19 cellular contexts compared by ENCODE assay signal in the genomic region with DNA sequence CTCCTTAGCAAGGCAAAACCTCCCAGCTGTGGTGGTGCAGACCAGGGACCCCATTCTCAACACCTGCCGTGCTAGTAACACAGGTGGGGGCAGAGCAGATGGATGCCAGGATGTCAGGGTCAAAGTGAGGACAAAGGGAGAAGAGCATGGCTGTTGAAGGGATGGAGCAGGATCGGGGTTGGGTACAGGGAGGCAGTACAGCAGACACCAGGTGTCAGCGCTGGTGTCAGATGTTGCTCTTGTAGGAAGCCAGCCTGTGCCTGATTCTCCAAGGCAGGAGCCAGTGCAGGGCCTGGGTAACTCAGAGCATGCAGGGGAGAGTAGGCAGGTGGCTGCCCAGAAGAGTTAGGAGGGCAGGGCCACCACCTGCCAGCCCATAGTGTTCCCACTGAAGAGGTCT.
DNase-seq lines count a peak whose midpoint lies in the region; ATAC-seq, FAIRE-seq and TF ChIP-seq lines count a peak whose summit lies in the region.
"Had no signal": no experiment of that assay in that cellular context is flagged by ENCODE, and none has a peak within 500 bp of the region (broad histone marks: within the 10 kb centered on the region; RNA-seq: fewer than 3 reads in every experiment).

No MANE protein-coding gene starts in this region.

- H3K4me3 ChIP-seq in A549 (no peak overlapping the region), WERI-Rb-1 (ENCODE audit: low read depth, low read length) (no peak overlapping the region)
- H3K4me3 ChIP-seq: BLaER1 treated with 17β-estradiol and CSF1 and Interleukin-3, amounts not matched to agents 10 nM and 100 nM had no signal

- ATAC-seq in A549 = peak; percentile 23 to 28; a peak in 1 of 6 replicates
- no peak for ATAC-seq in HG03521 (IDR thresholded peaks at IDR 0.05; ENCODE audit: unreplicated experiment)
- ATAC-seq in GM21447 (IDR thresholded peaks at IDR 0.05; ENCODE audit: unreplicated experiment) = no peak
- no peak for ATAC-seq in activated CD4-positive, CD25-positive, alpha-beta regulatory T cell treated with anti-CD3 and anti-CD28 coated beads, Interleukin-2, amount 50 U/mL, for 24 hours
- ATAC-seq: PC-3, SK-N-SH treated with all-trans-retinoic acid at 6 μM for 48 hours had no signal

- no peak for TF ChIP-seq POLR2A in A549 (IDR thresholded peaks at IDR 0.05; ENCODE audit: low read length)

- CTCF ChIA-PET in A549 (lab: Yijun Ruan, JAX) = interaction anchor here (2.9 kb wide), 1 partner anchor 14 kb away, joined by 20 read pairs; no protein-coding TSS in a partner anchor

- no peaks in the 10 kb centered on the region for H3K4me1 ChIP-seq in A549
- H3K4me1 ChIP-seq: BLaER1 treated with 17β-estradiol and CSF1 and Interleukin-3, amounts not matched to agents 10 nM and 100 nM had no signal

- POLR2A ChIA-PET in A549 (lab: Yijun Ruan, JAX) = no interaction called here

- peaks cover 26% of the 10 kb centered on the region for H3K27me3 ChIP-seq in WERI-Rb-1 (ENCODE audit: insufficient read depth, low read depth, severe bottlenecking)
- H3K27me3 ChIP-seq: BLaER1 treated with 17β-estradiol and CSF1 and Interleukin-3, amounts not matched to agents 10 nM and 100 nM had no signal

- WGBS in A549 (ENCODE audit: missing lambda C conversion rate) = 38% methylated on average over 3 of the region's 3 CpGs

- no peak overlapping the region for H3K4me2 ChIP-seq in A549
- H3K4me2 ChIP-seq: BLaER1 treated with 17β-estradiol and CSF1 and Interleukin-3, amounts not matched to agents 10 nM and 100 nM had no signal

- TF ChIP-seq CTCF in A549 (IDR thresholded peaks at IDR 0.05) (no peak), WERI-Rb-1 (IDR thresholded peaks at IDR 0.05; ENCODE audit: low read depth, low read length) (no peak; the same call in 1 of the 2 replicates)

- DNase-seq in DMS 273 (lab: John Stamatoyannopoulos, UW; ENCODE audit: unreplicated experiment) (peak; percentile 20), DMS 273 treated with DMSO at 0.1 percent for 48 hours (lab: John Stamatoyannopoulos, UW) (no peak), A549 (ENCODE audit: low read depth in 1 of 2, low spot score in 1 of 2) (no peak), NCI-H510A treated with DMSO at 0.1 percent for 48 hours (lab: John Stamatoyannopoulos, UW) (peak; percentile 86), WERI-Rb-1 (peak; percentile 53)
- DNase-seq: GDM1; GOT3; KBM-7; NCI-H2029; NCI-H345; NK-92 treated with Interleukin-12 subunit alpha and Interleukin-12 subunit beta, amount 100 ng/mL, for 24 hours; PC-3 had no signal

- FAIRE-seq in A549 (lab: Jason Lieb, UNC) = no peak
- FAIRE-seq: GM12892 had no signal

- no peaks in the 10 kb centered on the region for H3K36me3 ChIP-seq in WERI-Rb-1
- H3K36me3 ChIP-seq: BLaER1 treated with 17β-estradiol and CSF1 and Interleukin-3, amounts not matched to agents 10 nM and 100 nM had no signal

- H3K9me3 ChIP-seq in A549 = no peaks in the 10 kb centered on the region
- no peaks in the 10 kb centered on the region for H3K9me3 ChIP-seq in WERI-Rb-1 (ENCODE audit: severe bottlenecking)
- H3K9me3 ChIP-seq: BLaER1 treated with 17β-estradiol and CSF1 and Interleukin-3, amounts not matched to agents 10 nM and 100 nM had no signal

- TF ChIP-seq EP300 in A549 (IDR thresholded peaks at IDR 0.05) = no peak

- no peak for TF ChIP-seq RAD21 in A549 (conservative IDR thresholded peaks at IDR 0.05 in 1 of 2, IDR thresholded peaks at IDR 0.05 in 1 of 2)

- H3K27ac ChIP-seq in A549 = no peak overlapping the region
- no peak overlapping the region for H3K27ac ChIP-seq in WERI-Rb-1
- H3K27ac ChIP-seq: 22Rv1; BLaER1 treated with 17β-estradiol and CSF1 and Interleukin-3, amounts not matched to agents 10 nM and 100 nM had no signal

TF ChIP-seq in A549, 52 proteins besides CTCF, POLR2A, EP300 and RAD21:
- TF ChIP-seq EHF (CRISPR knock-in tag; IDR thresholded peaks at IDR 0.05) = no peak
- no peak for TF ChIP-seq HDAC2 (IDR thresholded peaks at IDR 0.05)
- TF ChIP-seq EHMT2 (IDR thresholded peaks at IDR 0.05; ENCODE audit: low read depth) = no peak

Comparison
In these comparisons a context has a peak if more than half of its experiments do, and no peak if none do; other contexts are left out.
1. DNase-seq: peak in DMS 273 (single experiment), NCI-H510A treated with DMSO at 0.1 percent for 48 hours (single experiment) and WERI-Rb-1 (single experiment); none in DMS 273 treated with DMSO at 0.1 percent for 48 hours (single experiment) and A549 (0 of 2).
2. ATAC-seq: peak in A549 (2 of 2); none in HG03521 (single experiment), GM21447 (single experiment) and activated CD4-positive, CD25-positive, alpha-beta regulatory T cell treated with anti-CD3 and anti-CD28 coated beads, Interleukin-2, amount 50 U/mL, for 24 hours (0 of 2).